In genomic region chr6:155247618-155248017, GRCh38 we compare ENCODE assay signal across 13 cellular contexts. TPM values are rescaled to one million over a fixed set of nuclear protein-coding genes. Genes with fewer than 3 reads are reported as not detected.
A peak's percentile ranks its signal among the peaks of the same experiment; 100 is the strongest.
DNase-seq lines count a peak whose midpoint lies in the region; ATAC-seq, FAIRE-seq and TF ChIP-seq lines count a peak whose summit lies in the region.
"Had no signal": no experiment of that assay in that cellular context is flagged by ENCODE, and none has a peak within 500 bp of the region (broad histone marks: within the 10 kb centered on the region; RNA-seq: fewer than 3 reads in every experiment).

No MANE protein-coding gene starts in this region.

- no peaks in the 10 kb centered on the region for H3K9me3 ChIP-seq in fibroblast of lung (ENCODE audit: control insufficient read depth, insufficient read depth, low read depth, low read length)
- H3K9me3 ChIP-seq: esophagus squamous epithelium had no signal

- H3K4me2 ChIP-seq in fibroblast of lung (ENCODE audit: extremely low read depth, insufficient read depth, low read length) = no peak overlapping the region

- no peaks in the 10 kb centered on the region for H4K20me1 ChIP-seq in fibroblast of lung (ENCODE audit: control insufficient read depth, extremely low read depth, insufficient read depth, low read length)

- no peak for FAIRE-seq in RCC 7860 (lab: Jason Lieb, UNC)

- no peaks in the 10 kb centered on the region for H3K27me3 ChIP-seq in fibroblast of lung (ENCODE audit: control insufficient read depth, insufficient read depth, low read length)
- H3K27me3 ChIP-seq: esophagus squamous epithelium had no signal

- H3K27ac ChIP-seq in fibroblast of lung (ENCODE audit: insufficient read depth, low read length) = peak overlapping the region; percentile 70
- H3K27ac ChIP-seq: parathyroid adenoma had no signal

- no peak overlapping the region for H3K9ac ChIP-seq in fibroblast of lung (ENCODE audit: insufficient read depth, low read length)
- H3K9ac ChIP-seq: parathyroid adenoma had no signal

- H3K4me3 ChIP-seq in fibroblast of lung (replicated peaks in 1 of 4; ENCODE audit: control extremely low read depth in 1 of 4, insufficient read depth in 1 of 4, low read depth in 3 of 4, low read length in 4 of 4) (no peak overlapping the region), retinal pigment epithelial cell (ENCODE audit: low read length) (no peak overlapping the region)

- ATAC-seq in GM18498 (IDR thresholded peaks at IDR 0.05; ENCODE audit: unreplicated experiment) = no peak
- ATAC-seq: activated CD8-positive, alpha-beta T cell treated with anti-CD3 and anti-CD28 coated beads for 36 hours had no signal

- peaks cover 8% of the 10 kb centered on the region for H3K4me1 ChIP-seq in fibroblast of lung (ENCODE audit: control insufficient read depth, extremely low read depth, insufficient read depth, low read length)
- H3K4me1 ChIP-seq: parathyroid adenoma had no signal

- H2AFZ ChIP-seq in fibroblast of lung (ENCODE audit: low read length) = no peak overlapping the region
- H2AFZ ChIP-seq: parathyroid adenoma had no signal

- peak; percentile 77 for DNase-seq in ELR (ENCODE audit: low read depth)
- peak; percentile 37 for DNase-seq in RCC 7860 (ENCODE audit: low spot score)
- peak; percentile 37 to 88 for DNase-seq in fibroblast of lung (ENCODE audit: low read depth in 2 of 2)
- DNase-seq in retinal pigment epithelial cell (ENCODE audit: low read depth) = peak; percentile 54
- DNase-seq in KG1 (lab: John Stamatoyannopoulos, UW) = no peak
- DNase-seq in NCI-H2196 (lab: John Stamatoyannopoulos, UW; ENCODE audit: unreplicated experiment) = no peak
- DNase-seq in activated CD4-positive, alpha-beta T cell treated with anti-CD3 and anti-CD28 coated beads, Interleukin-2, amount 50 U/mL, for 1 hour = no peak
- DNase-seq: CD8-positive, alpha-beta memory T cell; esophagus squamous epithelium; left ventricle myocardium superior had no signal

- peaks cover 4% of the 10 kb centered on the region for H3K36me3 ChIP-seq in fibroblast of lung (ENCODE audit: control insufficient read depth, insufficient read depth, low read length)

- no peaks in the 10 kb centered on the region for H3K79me2 ChIP-seq in fibroblast of lung (ENCODE audit: control insufficient read depth, insufficient read depth, low read length)
- H3K79me2 ChIP-seq: parathyroid adenoma had no signal

- TF ChIP-seq CTCF in fibroblast of lung (conservative IDR thresholded peaks at IDR 0.05 in 1 of 2, IDR thresholded peaks at IDR 0.05 in 1 of 2; ENCODE audit: low read depth in 1 of 2, low read length in 2 of 2) (no peak), retinal pigment epithelial cell (conservative IDR thresholded peaks at IDR 0.05; ENCODE audit: low read depth, low read length) (no peak)

RNA-seq across cellular contexts. Expression of gene CLDN20, which starts 16.2 kb away (rescaled TPM):
- total RNA-seq in fibroblast of lung = not detected in 2 replicates
- 0.05 TPM in 1 of 2 replicates, not detected in the other for polyA plus RNA-seq in fibroblast of lung
- polyA plus RNA-seq in fibroblast of lung (2012) = not detected in 2 replicates
- polyA minus RNA-seq in fibroblast of lung (ENCODE audit: low replicate concordance) = not detected in 2 replicates
- total RNA-seq: activated CD8-positive, alpha-beta T cell treated with anti-CD3 and anti-CD28 coated beads for 36 hours; CD8-positive, alpha-beta memory T cell; left ventricle myocardium superior had no signal
- polyA plus RNA-seq: CD8-positive, alpha-beta memory T cell had no signal

Comparison
In these comparisons a context has a peak if more than half of its experiments do, and no peak if none do; other contexts are left out.
1. DNase-seq: peak in ELR (single experiment), RCC 7860 (single experiment), fibroblast of lung (2 of 2) and retinal pigment epithelial cell (single experiment); none in KG1 (single experiment), NCI-H2196 (single experiment) and activated CD4-positive, alpha-beta T cell treated with anti-CD3 and anti-CD28 coated beads, Interleukin-2, amount 50 U/mL, for 1 hour (single experiment).